Comparison of ENCODE assay signal across 14 cellular contexts in the genomic region with DNA sequence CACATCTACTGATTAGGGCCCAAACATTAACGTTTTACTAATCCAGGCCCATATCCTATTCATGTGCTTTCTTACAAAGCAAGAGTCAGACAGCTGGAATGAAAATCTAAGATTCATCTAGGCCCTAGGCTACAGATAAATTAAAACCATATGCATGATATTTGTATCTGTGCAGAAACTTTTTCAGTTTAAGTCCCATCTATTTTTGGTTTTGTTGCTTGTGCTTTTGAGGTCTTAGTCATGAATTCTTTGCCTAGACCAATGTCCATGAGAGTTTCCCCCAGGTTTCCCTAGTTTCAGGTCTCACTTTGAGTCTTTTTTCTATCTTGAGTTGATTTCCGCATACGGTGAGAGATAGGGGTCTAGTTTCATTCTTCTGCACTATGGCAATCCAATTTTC. TPM values are rescaled to one million over a fixed set of nuclear protein-coding genes. Genes with fewer than 3 reads are reported as not detected.
DNase-seq lines count a peak whose midpoint lies in the region; ATAC-seq and TF ChIP-seq lines count a peak whose summit lies in the region.
"Had no signal": no experiment of that assay in that cellular context is flagged by ENCODE, and none has a peak within 500 bp of the region (broad histone marks: within the 10 kb centered on the region; RNA-seq: fewer than 3 reads in every experiment).

No MANE protein-coding gene starts in this region.

- intact Hi-C loops in vagina (cut with DNase I) = no loop called here

- ATAC-seq in activated naive CD4-positive, alpha-beta T cell treated with anti-CD3 and anti-CD28 coated beads, Interleukin-2, amount 50 U/mL, for 72 hours = no peak
- no peak for ATAC-seq in HG03520 (IDR thresholded peaks at IDR 0.05; ENCODE audit: unreplicated experiment)
- ATAC-seq: left ventricle myocardium superior had no signal

- H2AFZ ChIP-seq in OCI-LY3 (ENCODE audit: low read depth, low read length) (no peak overlapping the region), fibroblast of lung (ENCODE audit: low read length) (no peak overlapping the region)

- H3K9me3 Mint-ChIP-seq in activated naive CD4-positive, alpha-beta T cell treated with anti-CD3 and anti-CD28 coated beads, Interleukin-2, amount 50 U/mL, for 72 hours = no peaks in the 10 kb centered on the region
- H3K9me3 Mint-ChIP-seq in activated naive CD4-positive, alpha-beta T cell treated with anti-CD3 and anti-CD28 coated beads, Interleukin-2, amount 10 ng/mL, durations not matched to agents 7 days and 5 days = no peaks in the 10 kb centered on the region

- H4K20me1 ChIP-seq in OCI-LY3 (ENCODE audit: insufficient read depth, low read length) (peaks cover 86% of the 10 kb centered on the region), fibroblast of lung (ENCODE audit: control insufficient read depth, extremely low read depth, insufficient read depth, low read length) (peaks cover 3% of the 10 kb centered on the region)

- H3K9me3 ChIP-seq in OCI-LY3 (ENCODE audit: insufficient read depth, low read length) (no peaks in the 10 kb centered on the region), fibroblast of lung (ENCODE audit: control insufficient read depth, insufficient read depth, low read depth, low read length) (no peaks in the 10 kb centered on the region), vagina (no peaks in the 10 kb centered on the region)
- H3K9me3 ChIP-seq: BLaER1, prostate gland had no signal

- TF ChIP-seq POLR2A in vagina (IDR thresholded peaks at IDR 0.05) = no peak

- H3K4me1 Mint-ChIP-seq in activated naive CD4-positive, alpha-beta T cell treated with anti-CD3 and anti-CD28 coated beads, Interleukin-2, amount 10 ng/mL, durations not matched to agents 7 days and 5 days = peaks cover 43% of the 10 kb centered on the region

- H3K9ac ChIP-seq in OCI-LY3 (ENCODE audit: low read length) (peak overlapping the region; percentile 17; the same call in 1 of the 2 replicates), fibroblast of lung (ENCODE audit: insufficient read depth, low read length) (no peak overlapping the region)
- H3K9ac ChIP-seq: BLaER1 had no signal

- peak overlapping the region; percentile 68 for H3K4me2 ChIP-seq in OCI-LY3 (ENCODE audit: low read length)
- peak overlapping the region; percentile 27 for H3K4me2 ChIP-seq in fibroblast of lung (ENCODE audit: extremely low read depth, insufficient read depth, low read length)
- H3K4me2 ChIP-seq: BLaER1 had no signal

- H3K4me3 ChIP-seq in OCI-LY3 (ENCODE audit: low read length) (peak overlapping the region; percentile 46), fibroblast of lung (replicated peaks in 1 of 4; ENCODE audit: control extremely low read depth in 1 of 4, insufficient read depth in 1 of 4, low read depth in 3 of 4, low read length in 4 of 4) (no peak overlapping the region), vagina (no peak overlapping the region)
- H3K4me3 ChIP-seq: BLaER1, prostate gland had no signal

- H3K4me3 Mint-ChIP-seq in activated naive CD4-positive, alpha-beta T cell treated with anti-CD3 and anti-CD28 coated beads, Interleukin-2, amount 10 ng/mL, durations not matched to agents 7 days and 5 days = no peak overlapping the region

- peaks cover 6 to 34% of the 10 kb centered on the region in 2 donors for H3K36me3 Mint-ChIP-seq in activated naive CD4-positive, alpha-beta T cell treated with anti-CD3 and anti-CD28 coated beads, Interleukin-2, amount 50 U/mL, for 72 hours
- peaks cover 21% of the 10 kb centered on the region for H3K36me3 Mint-ChIP-seq in activated naive CD4-positive, alpha-beta T cell treated with anti-CD3 and anti-CD28 coated beads, Interleukin-2, amount 10 ng/mL, durations not matched to agents 7 days and 5 days

- peak overlapping the region; percentile 44 to 69 for H3K27ac Mint-ChIP-seq in activated naive CD4-positive, alpha-beta T cell treated with anti-CD3 and anti-CD28 coated beads, Interleukin-2, amount 50 U/mL, for 72 hours
- H3K27ac Mint-ChIP-seq in activated naive CD4-positive, alpha-beta T cell treated with anti-CD3 and anti-CD28 coated beads, Interleukin-2, amount 10 ng/mL, durations not matched to agents 7 days and 5 days = no peak overlapping the region

- no peaks in the 10 kb centered on the region for H3K27me3 Mint-ChIP-seq in activated naive CD4-positive, alpha-beta T cell treated with anti-CD3 and anti-CD28 coated beads, Interleukin-2, amount 10 ng/mL, durations not matched to agents 7 days and 5 days

- H3K4me1 ChIP-seq in OCI-LY3 (ENCODE audit: low read length) = peaks cover 72% of the 10 kb centered on the region
- peaks cover 25% of the 10 kb centered on the region for H3K4me1 ChIP-seq in fibroblast of lung (ENCODE audit: control insufficient read depth, extremely low read depth, insufficient read depth, low read length)
- peaks cover 79% of the 10 kb centered on the region for H3K4me1 ChIP-seq in vagina
- H3K4me1 ChIP-seq: prostate gland had no signal

- H3K27me3 ChIP-seq in OCI-LY3 (ENCODE audit: low read depth, low read length) (no peaks in the 10 kb centered on the region), fibroblast of lung (ENCODE audit: control insufficient read depth, insufficient read depth, low read length) (no peaks in the 10 kb centered on the region), vagina (no peaks in the 10 kb centered on the region)
- H3K27me3 ChIP-seq: BLaER1 had no signal

- DNase-seq in activated naive CD4-positive, alpha-beta T cell treated with anti-CD3 and anti-CD28 coated beads, Interleukin-2, amount 50 U/mL, for 72 hours (ENCODE audit: low spot score in 2 of 2) = no peak
- DNase-seq in activated naive CD4-positive, alpha-beta T cell treated with anti-CD3 and anti-CD28 coated beads, Interleukin-2, amount 10 ng/mL, durations not matched to agents 7 days and 5 days = no peak
- peak; percentile 59 to 64 for DNase-seq in fibroblast of lung (ENCODE audit: low read depth in 2 of 2)
- DNase-seq in vagina (ENCODE audit: extremely low spot score in 2 of 2) = no peak
- no peak for DNase-seq in NCI-H748 (lab: John Stamatoyannopoulos, UW; ENCODE audit: unreplicated experiment)
- no peak for DNase-seq in NCI-H1436 (lab: John Stamatoyannopoulos, UW)
- DNase-seq: GF-D8, left ventricle myocardium superior, NCI-H187 treated with DMSO at 0.1 percent for 48 hours, T-helper 9 cell had no signal

- H3K79me2 ChIP-seq in OCI-LY3 (ENCODE audit: low read length) = peaks cover 100% of the 10 kb centered on the region
- H3K79me2 ChIP-seq in fibroblast of lung (ENCODE audit: control insufficient read depth, insufficient read depth, low read length) = peaks cover 93% of the 10 kb centered on the region

- TF ChIP-seq CTCF in OCI-LY3 (IDR thresholded peaks at IDR 0.05; ENCODE audit: low read depth, low read length) (no peak), fibroblast of lung (conservative IDR thresholded peaks at IDR 0.05 in 1 of 2, IDR thresholded peaks at IDR 0.05 in 1 of 2; ENCODE audit: low read depth in 1 of 2, low read length in 2 of 2) (no peak), vagina (IDR thresholded peaks at IDR 0.05) (no peak)

- CTCF ChIA-PET in activated naive CD4-positive, alpha-beta T cell treated with anti-CD3 and anti-CD28 coated beads, Interleukin-2, amount 10 ng/mL, durations not matched to agents 7 days and 5 days (lab: Charles Lee) = interaction anchor here (0.8 kb wide), 1 partner anchor 15 kb away, joined by 3 read pairs; no protein-coding TSS in a partner anchor

- peaks cover 56% of the 10 kb centered on the region for H3K36me3 ChIP-seq in OCI-LY3 (replicated peaks; ENCODE audit: low read depth, low read length)
- H3K36me3 ChIP-seq in fibroblast of lung (ENCODE audit: control insufficient read depth, insufficient read depth, low read length) = no peaks in the 10 kb centered on the region
- H3K36me3 ChIP-seq in vagina = no peaks in the 10 kb centered on the region
- H3K36me3 ChIP-seq: prostate gland had no signal

- H3K27ac ChIP-seq in OCI-LY3 (ENCODE audit: low read length) (peak overlapping the region; percentile 80), fibroblast of lung (ENCODE audit: insufficient read depth, low read length) (peak overlapping the region; percentile 45), vagina (peak overlapping the region; percentile 21)
- H3K27ac ChIP-seq: BLaER1, prostate gland had no signal

RNA-seq across cellular contexts. Expression of a gene that starts 20.2 kb away (rescaled TPM):
- total RNA-seq in activated naive CD4-positive, alpha-beta T cell treated with anti-CD3 and anti-CD28 coated beads, Interleukin-2, amount 50 U/mL, for 72 hours = 10 to 100 TPM; 65.1 to 70.7 TPM
- 32.1 and 40.0 TPM in 2 replicates for total RNA-seq in fibroblast of lung
- 25.7 and 29.4 TPM in 2 replicates for polyA plus RNA-seq in fibroblast of lung
- 33.8 and 34.1 TPM in 2 replicates for polyA plus RNA-seq in fibroblast of lung (2012)
- 35.2 and 46.4 TPM in 2 replicates for polyA minus RNA-seq in fibroblast of lung (ENCODE audit: low replicate concordance)
- 51.6 TPM for total RNA-seq in vagina

RNA-seq across cellular contexts. Expression of a gene that starts 47.3 kb away (rescaled TPM):
- 10 to 100 TPM; 53.0 to 58.0 TPM for total RNA-seq in activated naive CD4-positive, alpha-beta T cell treated with anti-CD3 and anti-CD28 coated beads, Interleukin-2, amount 50 U/mL, for 72 hours
- total RNA-seq in fibroblast of lung (53.2 and 60.9 TPM in 2 replicates), vagina (21.1 TPM)
- polyA plus RNA-seq in fibroblast of lung = 89.1 and 103 TPM in 2 replicates
- polyA plus RNA-seq in fibroblast of lung (2012) = 66.0 and 68.9 TPM in 2 replicates
- polyA minus RNA-seq in fibroblast of lung (ENCODE audit: low replicate concordance) = 5.9 and 6.6 TPM in 2 replicates

RNA-seq across cellular contexts. Expression of a gene that starts 47.6 kb away (rescaled TPM):
- 1 to 10 TPM; 2.4 to 4.3 TPM for total RNA-seq in activated naive CD4-positive, alpha-beta T cell treated with anti-CD3 and anti-CD28 coated beads, Interleukin-2, amount 50 U/mL, for 72 hours
- total RNA-seq in fibroblast of lung (9.2 and 10.1 TPM in 2 replicates), vagina (3.2 TPM)
- polyA plus RNA-seq in fibroblast of lung = 3.7 and 4.5 TPM in 2 replicates
- polyA plus RNA-seq in fibroblast of lung (2012) = 3.3 and 4.0 TPM in 2 replicates
- 5.4 and 7.3 TPM in 2 replicates for polyA minus RNA-seq in fibroblast of lung (ENCODE audit: low replicate concordance)

Comparison
In these comparisons a context has a peak if more than half of its experiments do, and no peak if none do; other contexts are left out.
1. DNase-seq: peak in fibroblast of lung (2 of 2); none in activated naive CD4-positive, alpha-beta T cell treated with anti-CD3 and anti-CD28 coated beads, Interleukin-2, amount 50 U/mL, for 72 hours (0 of 2), activated naive CD4-positive, alpha-beta T cell treated with anti-CD3 and anti-CD28 coated beads, Interleukin-2, amount 10 ng/mL, durations not matched to agents 7 days and 5 days (single experiment), vagina (0 of 2), NCI-H748 (single experiment) and NCI-H1436 (single experiment).
2. H3K27ac ChIP-seq: peak in every context shown above with its lines; median percentile 80 in OCI-LY3; 45 in fibroblast of lung; 21 in vagina.